ENCODE assay signal across 1 cellular context in the genomic region with DNA sequence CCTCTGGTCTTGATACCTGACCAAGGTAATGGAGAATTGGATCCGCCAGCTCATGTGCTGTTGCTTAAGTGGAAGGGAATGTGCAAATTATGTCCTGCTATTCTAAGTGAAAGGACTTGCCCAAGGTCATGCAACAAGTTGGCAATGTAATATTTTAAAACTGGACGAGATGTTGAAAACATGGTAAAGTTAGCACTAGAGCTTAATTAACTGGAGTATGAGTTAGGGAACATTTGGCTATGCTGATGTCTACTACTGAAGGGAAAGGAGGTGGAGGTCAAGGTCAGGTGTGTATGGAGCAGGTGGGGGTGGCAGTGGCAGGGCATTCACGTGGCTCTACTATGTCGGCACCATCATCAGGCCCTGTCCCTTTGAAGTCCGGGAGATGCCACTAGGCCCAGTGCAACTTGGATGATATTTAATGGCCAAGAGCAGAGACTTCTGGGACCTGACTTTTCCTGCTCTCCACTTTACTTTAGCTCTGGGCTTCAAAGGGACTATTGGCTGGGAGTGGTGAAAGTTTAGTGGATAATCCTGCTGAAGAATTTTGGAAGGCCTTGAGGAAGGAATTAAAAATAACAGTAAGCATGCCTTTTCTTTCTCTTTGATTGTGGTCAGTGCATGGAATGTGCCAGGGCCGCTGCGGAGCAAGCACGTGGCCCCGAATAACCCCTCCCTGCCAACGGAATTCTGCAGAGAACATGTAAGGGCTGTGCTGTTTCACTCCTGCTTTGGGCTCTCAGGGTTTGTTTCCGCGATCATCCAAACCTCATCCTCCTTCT.
TF ChIP-seq lines count a peak whose summit lies in the region.

No MANE protein-coding gene starts in this region.

TF ChIP-seq in K562, 482 proteins besides CTCF, POLR2A, EP300 and RAD21 (continued from another document):
- TF ChIP-seq, protein P1, sequence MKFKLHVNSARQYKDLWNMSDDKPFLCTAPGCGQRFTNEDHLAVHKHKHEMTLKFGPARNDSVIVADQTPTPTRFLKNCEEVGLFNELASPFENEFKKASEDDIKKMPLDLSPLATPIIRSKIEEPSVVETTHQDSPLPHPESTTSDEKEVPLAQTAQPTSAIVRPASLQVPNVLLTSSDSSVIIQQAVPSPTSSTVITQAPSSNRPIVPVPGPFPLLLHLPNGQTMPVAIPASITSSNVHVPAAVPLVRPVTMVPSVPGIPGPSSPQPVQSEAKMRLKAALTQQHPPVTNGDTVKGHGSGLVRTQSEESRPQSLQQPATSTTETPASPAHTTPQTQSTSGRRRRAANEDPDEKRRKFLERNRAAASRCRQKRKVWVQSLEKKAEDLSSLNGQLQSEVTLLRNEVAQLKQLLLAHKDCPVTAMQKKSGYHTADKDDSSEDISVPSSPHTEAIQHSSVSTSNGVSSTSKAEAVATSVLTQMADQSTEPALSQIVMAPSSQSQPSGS (CRISPR knock-in tag; IDR thresholded peaks at IDR 0.05), result no peak
- TF ChIP-seq HNRNPUL1 (IDR thresholded peaks at IDR 0.05; ENCODE audit: low read length), result no peak
